In the genomic region with DNA sequence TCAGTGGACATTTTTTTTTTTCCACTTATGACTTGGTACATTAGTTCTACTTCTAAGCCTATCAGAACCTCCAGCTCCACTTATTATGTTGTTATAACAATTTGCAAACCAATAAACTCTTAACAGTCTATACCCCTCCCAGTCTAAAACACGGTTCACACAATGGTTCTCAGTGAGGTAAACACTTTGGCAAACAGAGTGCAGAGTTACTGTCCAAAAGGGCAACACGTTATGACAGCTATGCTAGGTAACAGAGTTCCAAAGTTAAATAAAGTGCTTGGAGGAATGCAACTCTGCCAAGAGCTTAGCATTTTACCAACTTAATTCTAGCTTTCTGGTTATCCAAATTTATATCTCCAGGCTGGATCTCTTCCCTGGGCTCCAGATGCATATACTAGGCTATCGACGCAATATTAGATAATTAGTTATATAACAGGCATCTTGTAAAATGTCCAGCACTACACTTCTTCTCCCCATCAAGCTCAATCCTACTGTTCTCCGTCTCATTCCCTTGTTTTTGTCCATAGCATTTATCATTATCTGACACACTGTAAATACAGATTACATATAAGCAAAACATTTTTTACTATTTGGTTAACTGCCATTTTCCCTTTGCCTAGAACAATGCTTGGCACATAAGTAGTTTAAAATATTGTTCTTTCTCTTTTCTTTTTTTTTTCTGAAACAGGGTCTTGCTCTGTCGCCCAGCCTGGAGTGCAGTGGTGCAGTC, we compare ENCODE assay signal across 11 cellular contexts. TPM values are rescaled to one million over a fixed set of nuclear protein-coding genes. Genes with fewer than 3 reads are reported as not detected.
DNase-seq lines count a peak whose midpoint lies in the region; ATAC-seq and TF ChIP-seq lines count a peak whose summit lies in the region.
"Had no signal": no experiment of that assay in that cellular context is flagged by ENCODE, and none has a peak within 500 bp of the region (broad histone marks: within the 10 kb centered on the region; RNA-seq: fewer than 3 reads in every experiment).

No MANE protein-coding gene starts in this region.

- no peak for TF ChIP-seq CTCF in LNCaP clone FGC (IDR thresholded peaks at IDR 0.05; ENCODE audit: control insufficient read depth, extremely low read depth, insufficient read depth)

- no peaks in the 10 kb centered on the region for H3K36me3 ChIP-seq in CD8-positive, alpha-beta memory T cell (ENCODE audit: insufficient read depth, low read length)
- H3K36me3 ChIP-seq in aorta (ENCODE audit: control insufficient read depth in 1 of 2, insufficient read depth in 2 of 2, low read length in 1 of 2), result no peaks in the 10 kb centered on the region

- peak overlapping the region; percentile 71 to 99 (median 96) for H3K27ac Mint-ChIP-seq in CD8-positive, alpha-beta memory T cell
- peak overlapping the region; percentile 93 to 100 for H3K27ac Mint-ChIP-seq in natural killer cell treated with Interleukin-12 subunit alpha and Interleukin-12 subunit beta and Interleukin-15 and Interleukin-18, amount 100 ng/mL, for 72 hours

- POLR2A ChIA-PET in CD8-positive, alpha-beta memory T cell (lab: Charles Lee), result interaction anchor here (0.5 to 2.3 kb wide), 5 partner anchors 11 to 558 kb away, joined by 3 to 15 read pairs (median 4); no protein-coding TSS in a partner anchor

- no peak for DNase-seq in CD8-positive, alpha-beta memory T cell
- DNase-seq in LNCaP clone FGC (ENCODE audit: low read depth), result peak; percentile 77
- peak; percentile 7 for DNase-seq in dermis blood vessel endothelial cell
- DNase-seq in natural killer cell treated with Interleukin-12 subunit alpha and Interleukin-12 subunit beta and Interleukin-15 and Interleukin-18, amount 100 ng/mL, for 72 hours (ENCODE audit: low spot score), result no peak
- no peak for DNase-seq in aorta
- DNase-seq in Kasumi-1 (lab: John Stamatoyannopoulos, UW), result no peak
- no peak for DNase-seq in NCI-H187 treated with DMSO at 0.1 percent for 48 hours (lab: John Stamatoyannopoulos, UW)
- DNase-seq: mesenchymal stem cell; OCI-M1; stimulated activated CD4-positive, alpha-beta T cell treated with anti-CD3 and anti-CD28 coated beads, Interleukin-4, amount 100 ng/mL, for 4 hours; SW 1271 had no signal

- no peak for ATAC-seq in natural killer cell treated with Interleukin-12 subunit alpha and Interleukin-12 subunit beta and Interleukin-15 and Interleukin-18, amount 100 ng/mL, for 72 hours
- no peak for ATAC-seq in aorta (ENCODE audit: low FRiP score)

- H3K4me1 Mint-ChIP-seq in CD8-positive, alpha-beta memory T cell, result peaks cover 90 to 99% (median 99%) of the 10 kb centered on the region in 3 donors
- peaks cover 73 to 95% of the 10 kb centered on the region in 2 donors for H3K4me1 Mint-ChIP-seq in natural killer cell treated with Interleukin-12 subunit alpha and Interleukin-12 subunit beta and Interleukin-15 and Interleukin-18, amount 100 ng/mL, for 72 hours (ENCODE audit: low read depth in 2 of 2)

- intact Hi-C loops in aorta (cut with DNase I), result no loop called here

- H3K27ac ChIP-seq in CD8-positive, alpha-beta memory T cell (ENCODE audit: low read depth, low read length), result peak overlapping the region; percentile 21
- H3K27ac ChIP-seq in aorta (ENCODE audit: low read depth in 1 of 2, low read length in 2 of 2), result peak overlapping the region in 1 of 2 donors; percentile 43

- no peaks in the 10 kb centered on the region for H3K27me3 ChIP-seq in CD8-positive, alpha-beta memory T cell (ENCODE audit: insufficient read depth, low read length, poor library complexity, severe bottlenecking)
- H3K27me3 ChIP-seq in aorta (ENCODE audit: control insufficient read depth in 1 of 2, insufficient read depth in 2 of 2, low read length in 1 of 2), result no peaks in the 10 kb centered on the region

- peaks cover 0 to 1% of the 10 kb centered on the region in 2 donors for H3K27me3 Mint-ChIP-seq in CD8-positive, alpha-beta memory T cell
- no peaks in the 10 kb centered on the region for H3K27me3 Mint-ChIP-seq in natural killer cell treated with Interleukin-12 subunit alpha and Interleukin-12 subunit beta and Interleukin-15 and Interleukin-18, amount 100 ng/mL, for 72 hours

- whole genome bisulfite sequencing in aorta, 2 donors, result 5 to 6% methylated on average over 6 of the region's 6 CpGs

- H3K4me3 ChIP-seq in CD8-positive, alpha-beta memory T cell (ENCODE audit: low read length), result no peak overlapping the region
- no peak overlapping the region for H3K4me3 ChIP-seq in LNCaP clone FGC (ENCODE audit: low read depth, low read length)
- H3K4me3 ChIP-seq in aorta (ENCODE audit: low read length in 2 of 2), result no peak overlapping the region

- H3K4me3 Mint-ChIP-seq in CD8-positive, alpha-beta memory T cell, result peak overlapping the region; percentile 49 to 78 (median 68)
- peak overlapping the region; percentile 83 for H3K4me3 Mint-ChIP-seq in natural killer cell treated with Interleukin-12 subunit alpha and Interleukin-12 subunit beta and Interleukin-15 and Interleukin-18, amount 100 ng/mL, for 72 hours

- CTCF ChIA-PET in CD8-positive, alpha-beta memory T cell (lab: Charles Lee), result interaction anchor here (0.9 to 1.7 kb wide), 3 partner anchors 10 to 66 kb away, joined by 3 to 4 read pairs (median 3); no protein-coding TSS in a partner anchor

- no peaks in the 10 kb centered on the region for H3K9me3 ChIP-seq in CD8-positive, alpha-beta memory T cell (ENCODE audit: low read length)
- H3K9me3 ChIP-seq in aorta (ENCODE audit: control insufficient read depth, low read length), result no peaks in the 10 kb centered on the region

- H3K9me3 Mint-ChIP-seq in CD8-positive, alpha-beta memory T cell, result no peaks in the 10 kb centered on the region
- H3K9me3 Mint-ChIP-seq in natural killer cell treated with Interleukin-12 subunit alpha and Interleukin-12 subunit beta and Interleukin-15 and Interleukin-18, amount 100 ng/mL, for 72 hours, result no peaks in the 10 kb centered on the region

- H3K4me1 ChIP-seq in CD8-positive, alpha-beta memory T cell (ENCODE audit: insufficient read depth, low read length), result peaks cover 90% of the 10 kb centered on the region
- peaks cover 0 to 10% of the 10 kb centered on the region in 2 donors for H3K4me1 ChIP-seq in aorta (ENCODE audit: control insufficient read depth in 1 of 2, insufficient read depth in 2 of 2, low read length in 2 of 2)

- peaks cover 4 to 39% (median 7%) of the 10 kb centered on the region in 3 donors for H3K36me3 Mint-ChIP-seq in CD8-positive, alpha-beta memory T cell
- H3K36me3 Mint-ChIP-seq in natural killer cell treated with Interleukin-12 subunit alpha and Interleukin-12 subunit beta and Interleukin-15 and Interleukin-18, amount 100 ng/mL, for 72 hours, result no peaks in the 10 kb centered on the region

RNA-seq across cellular contexts. Expression of gene FNBP1, which starts 14.3 kb away (rescaled TPM):
- total RNA-seq in CD8-positive, alpha-beta memory T cell, result 100 to 1,000 TPM; 226 to 230 TPM
- polyA plus RNA-seq in CD8-positive, alpha-beta memory T cell, result 176 TPM
- total RNA-seq in dermis blood vessel endothelial cell (49.5 and 82.3 TPM in 2 replicates), aorta (10 to 100 TPM; 92.2 to 92.9 TPM)
- total RNA-seq in natural killer cell treated with Interleukin-12 subunit alpha and Interleukin-12 subunit beta and Interleukin-15 and Interleukin-18, amount 100 ng/mL, for 72 hours, result 100 to 1,000 TPM; 124 to 141 TPM
- 10 to 100 TPM; 21.9 to 35.4 TPM for polyA plus RNA-seq in aorta

RNA-seq across cellular contexts. Expression of gene GPR107, which starts 25.0 kb away (rescaled TPM):
- total RNA-seq in CD8-positive, alpha-beta memory T cell, result 10 to 100 TPM; 21.3 to 21.4 TPM
- 4.2 TPM for polyA plus RNA-seq in CD8-positive, alpha-beta memory T cell
- total RNA-seq in dermis blood vessel endothelial cell (29.3 and 167 TPM in 2 replicates), aorta (10 to 100 TPM; 43.3 to 48.2 TPM)
- total RNA-seq in natural killer cell treated with Interleukin-12 subunit alpha and Interleukin-12 subunit beta and Interleukin-15 and Interleukin-18, amount 100 ng/mL, for 72 hours, result 10 to 100 TPM; 32.6 to 32.8 TPM
- polyA plus RNA-seq in aorta, result 10 to 100 TPM in 1 of 2 donors, 1 to 10 TPM in 1; 7.4 to 26.9 TPM

Comparison
In these comparisons a context has a peak if more than half of its experiments do, and no peak if none do; other contexts are left out.
1. DNase-seq: peak in LNCaP clone FGC (single experiment) and dermis blood vessel endothelial cell (single experiment); none in CD8-positive, alpha-beta memory T cell (0 of 5), natural killer cell treated with Interleukin-12 subunit alpha and Interleukin-12 subunit beta and Interleukin-15 and Interleukin-18, amount 100 ng/mL, for 72 hours (single experiment), aorta (0 of 2), Kasumi-1 (0 of 2) and NCI-H187 treated with DMSO at 0.1 percent for 48 hours (single experiment).